In the genomic region with DNA sequence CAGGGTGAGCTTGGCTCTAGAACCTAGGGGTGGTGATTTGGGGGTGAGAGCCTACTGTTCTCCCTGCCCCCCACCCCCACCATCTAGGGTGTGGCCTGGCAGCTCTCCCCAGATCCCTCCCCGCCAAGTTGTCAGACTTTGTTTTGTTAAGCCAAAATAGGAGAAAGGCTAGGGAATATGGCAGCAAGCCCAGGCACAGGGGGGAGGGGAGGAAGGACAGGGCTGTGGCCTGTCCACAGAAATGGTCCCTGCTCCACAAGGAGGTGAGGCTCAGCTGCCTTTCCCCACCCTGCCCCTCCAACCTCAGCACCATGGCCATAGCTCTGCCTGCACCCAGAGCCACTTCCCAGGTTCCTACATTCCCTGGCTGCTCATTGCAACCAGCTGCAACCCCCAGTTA, we compare ENCODE assay signal across 20 cellular contexts. TPM values are rescaled to one million over a fixed set of nuclear protein-coding genes. Genes with fewer than 3 reads are reported as not detected.
DNase-seq lines count a peak whose midpoint lies in the region; ATAC-seq and TF ChIP-seq lines count a peak whose summit lies in the region.
"Had no signal": no experiment of that assay in that cellular context is flagged by ENCODE, and none has a peak within 500 bp of the region (broad histone marks: within the 10 kb centered on the region; RNA-seq: fewer than 3 reads in every experiment).

No MANE protein-coding gene starts in this region.

- no peaks in the 10 kb centered on the region for H3K27me3 Mint-ChIP-seq in effector memory CD8-positive, alpha-beta T cell
- H3K27me3 Mint-ChIP-seq: activated CD4-positive, alpha-beta memory T cell treated with anti-CD3 and anti-CD28 coated beads, Interleukin-2, amount 10 ng/mL, durations not matched to agents 7 days and 5 days; stimulated activated naive CD8-positive, alpha-beta T cell treated with anti-CD3 and anti-CD28 coated beads, Interleukin-15, Interleukin-2, amounts not matched to agents 100 ng/mL and 50 ng/mL, for 24 hours; T-helper 17 cell had no signal

- peak; percentile 46 for ATAC-seq in Right ventricle myocardium inferior
- peak; percentile 30 to 84 (median 68) for ATAC-seq in heart right ventricle
- no peak for ATAC-seq in effector memory CD8-positive, alpha-beta T cell (replicated peaks)
- ATAC-seq: activated T-cell treated with anti-CD3 and anti-CD28 coated beads, Interleukin-2, amount 50 U/mL, for 4 hours; body of pancreas; T-helper 17 cell had no signal

- TF ChIP-seq CTCF in right atrium auricular region (IDR thresholded peaks at IDR 0.05) (no peak), heart right ventricle (IDR thresholded peaks at IDR 0.05) (no peak)

- H3K9me3 ChIP-seq in right atrium auricular region (no peaks in the 10 kb centered on the region), heart right ventricle (peaks cover 0 to 10% (median 0%) of the 10 kb centered on the region in 11 donors), muscle layer of colon (ENCODE audit: low read length) (no peaks in the 10 kb centered on the region)
- H3K9me3 ChIP-seq: BE2C, body of pancreas had no signal

- peaks cover 0 to 3% of the 10 kb centered on the region in 2 donors for H3K4me1 Mint-ChIP-seq in effector memory CD8-positive, alpha-beta T cell (ENCODE audit: low read depth in 2 of 2)
- H3K4me1 Mint-ChIP-seq: activated CD4-positive, alpha-beta memory T cell treated with anti-CD3 and anti-CD28 coated beads, Interleukin-2, amount 10 ng/mL, durations not matched to agents 7 days and 5 days; activated naive CD4-positive, alpha-beta T cell treated with anti-CD3 and anti-CD28 coated beads, Interleukin-2, amount 10 ng/mL, durations not matched to agents 7 days and 5 days had no signal

- H3K36me3 ChIP-seq in right atrium auricular region (no peaks in the 10 kb centered on the region), heart right ventricle (peaks cover 0 to 3% (median 0%) of the 10 kb centered on the region in 9 donors), muscle layer of colon (ENCODE audit: insufficient read depth, low read length) (no peaks in the 10 kb centered on the region)
- H3K36me3 ChIP-seq: BE2C had no signal

- no peak overlapping the region for H3K4me3 Mint-ChIP-seq in effector memory CD8-positive, alpha-beta T cell
- H3K4me3 Mint-ChIP-seq: activated CD4-positive, alpha-beta memory T cell treated with anti-CD3 and anti-CD28 coated beads, Interleukin-2, amount 10 ng/mL, durations not matched to agents 7 days and 5 days; activated naive CD4-positive, alpha-beta T cell treated with anti-CD3 and anti-CD28 coated beads, Interleukin-2, amount 10 ng/mL, durations not matched to agents 7 days and 5 days; activated T-cell treated with anti-CD3 and anti-CD28 coated beads, Interleukin-2, amount 50 U/mL, for 4 hours; stimulated activated naive CD8-positive, alpha-beta T cell treated with anti-CD3 and anti-CD28 coated beads, Interleukin-15, Interleukin-2, amounts not matched to agents 100 ng/mL and 50 ng/mL, for 24 hours; T-helper 17 cell had no signal

- TF ChIP-seq POLR2A in erythroblast (IDR thresholded peaks at IDR 0.05; ENCODE audit: low read length) = no peak

- no peak overlapping the region for H3K9ac ChIP-seq in muscle layer of colon (ENCODE audit: low read length)

- no peak overlapping the region for H3K27ac Mint-ChIP-seq in effector memory CD8-positive, alpha-beta T cell
- H3K27ac Mint-ChIP-seq: activated CD4-positive, alpha-beta memory T cell treated with anti-CD3 and anti-CD28 coated beads, Interleukin-2, amount 10 ng/mL, durations not matched to agents 7 days and 5 days; activated naive CD4-positive, alpha-beta T cell treated with anti-CD3 and anti-CD28 coated beads, Interleukin-2, amount 10 ng/mL, durations not matched to agents 7 days and 5 days; stimulated activated naive CD8-positive, alpha-beta T cell treated with anti-CD3 and anti-CD28 coated beads, Interleukin-15, Interleukin-2, amounts not matched to agents 100 ng/mL and 50 ng/mL, for 24 hours; T-helper 17 cell had no signal

- H3K27ac ChIP-seq in right atrium auricular region = no peak overlapping the region
- H3K27ac ChIP-seq in heart right ventricle = peak overlapping the region in 4 of 10 donors; percentile 19 to 30 (median 26)
- H3K27ac ChIP-seq in muscle layer of colon (ENCODE audit: low read depth, low read length) = peak overlapping the region; percentile 3
- H3K27ac ChIP-seq: body of pancreas, VCaP had no signal

- H3K27me3 ChIP-seq in right atrium auricular region (no peaks in the 10 kb centered on the region), heart right ventricle (no peaks in the 10 kb centered on the region), muscle layer of colon (ENCODE audit: control insufficient read depth in 1 of 2, insufficient read depth in 2 of 2, low read length in 2 of 2) (no peaks in the 10 kb centered on the region)
- H3K27me3 ChIP-seq: BE2C, body of pancreas had no signal

- no peaks in the 10 kb centered on the region for H3K9me3 Mint-ChIP-seq in effector memory CD8-positive, alpha-beta T cell
- H3K9me3 Mint-ChIP-seq: activated CD4-positive, alpha-beta memory T cell treated with anti-CD3 and anti-CD28 coated beads, Interleukin-2, amount 10 ng/mL, durations not matched to agents 7 days and 5 days; activated naive CD4-positive, alpha-beta T cell treated with anti-CD3 and anti-CD28 coated beads, Interleukin-2, amount 10 ng/mL, durations not matched to agents 7 days and 5 days; activated T-cell treated with anti-CD3 and anti-CD28 coated beads, Interleukin-2, amount 50 U/mL, for 4 hours; stimulated activated naive CD8-positive, alpha-beta T cell treated with anti-CD3 and anti-CD28 coated beads, Interleukin-15, Interleukin-2, amounts not matched to agents 100 ng/mL and 50 ng/mL, for 24 hours had no signal

- no peaks in the 10 kb centered on the region for H3K36me3 Mint-ChIP-seq in effector memory CD8-positive, alpha-beta T cell (ENCODE audit: insufficient read depth)
- H3K36me3 Mint-ChIP-seq: activated naive CD4-positive, alpha-beta T cell treated with anti-CD3 and anti-CD28 coated beads, Interleukin-2, amount 10 ng/mL, durations not matched to agents 7 days and 5 days had no signal

- no peak overlapping the region for H3K4me3 ChIP-seq in right atrium auricular region
- no peak overlapping the region for H3K4me3 ChIP-seq in heart right ventricle
- peak overlapping the region in 1 of 2 donors; percentile 9 for H3K4me3 ChIP-seq in muscle layer of colon (ENCODE audit: low read depth in 1 of 2, low read length in 2 of 2)
- H3K4me3 ChIP-seq: body of pancreas had no signal

- H3K4me1 ChIP-seq in right atrium auricular region (peaks cover 0 to 9% of the 10 kb centered on the region in 2 donors), heart right ventricle (peaks cover 13 to 30% (median 20%) of the 10 kb centered on the region in 9 donors), muscle layer of colon (ENCODE audit: insufficient read depth, low read length) (peaks cover 19% of the 10 kb centered on the region)
- H3K4me1 ChIP-seq: body of pancreas had no signal

- intact Hi-C loops in Right ventricle myocardium inferior (cut with DNase I) = loop anchor here (10.0 kb wide), 1 partner anchor 356 kb away; no protein-coding TSS in a partner anchor
- intact Hi-C loops in heart right ventricle (cut with DNase I) = no loop called here

- peak; percentile 78 for DNase-seq in Right ventricle myocardium inferior (ENCODE audit: missing footprints)
- no peak for DNase-seq in right atrium auricular region (ENCODE audit: low spot score)
- DNase-seq in heart right ventricle = peak; percentile 79 to 84
- DNase-seq in erythroblast (lab: John Stamatoyannopoulos, UW) = no peak
- DNase-seq in effector memory CD8-positive, alpha-beta T cell = no peak
- DNase-seq in NCI-H510A (lab: John Stamatoyannopoulos, UW) = no peak
- no peak for DNase-seq in RKO (ENCODE audit: low spot score)
- DNase-seq: activated CD4-positive, alpha-beta memory T cell treated with anti-CD3 and anti-CD28 coated beads, Interleukin-2, amount 10 ng/mL, durations not matched to agents 7 days and 5 days; activated naive CD4-positive, alpha-beta T cell treated with anti-CD3 and anti-CD28 coated beads, Interleukin-2, amount 10 ng/mL, durations not matched to agents 7 days and 5 days; activated T-cell treated with anti-CD3 and anti-CD28 coated beads, Interleukin-2, amount 50 U/mL, for 4 hours; BE2C; GOT3; NCI-H1436; NCI-H2171; stimulated activated CD4-positive, alpha-beta T cell treated with anti-CD3 and anti-CD28 coated beads, Interleukin-2, amount 100 ng/mL, for 24 hours; T-helper 17 cell had no signal

- WGBS in heart right ventricle, 2 donors = 12 to 14% methylated on average over 1 of the region's 1 CpG

RNA-seq across cellular contexts. Expression of a gene that starts 17.2 kb away (rescaled TPM):
- total RNA-seq in Right ventricle myocardium inferior (10.3 TPM), right atrium auricular region (under 1 TPM; 0.12 to 0.59 TPM), heart right ventricle (10 to 100 TPM in 4 of 10 donors, 1 to 10 TPM in 6; 4.9 to 18.8 (median 9.0) TPM)
- polyA plus RNA-seq in heart right ventricle = 1 to 10 TPM; 1.2 to 5.6 TPM
- total RNA-seq: activated CD4-positive, alpha-beta memory T cell treated with anti-CD3 and anti-CD28 coated beads, Interleukin-2, amount 10 ng/mL, durations not matched to agents 7 days and 5 days; T-helper 17 cell had no signal

RNA-seq across cellular contexts. Expression of a gene that starts 28.6 kb away (rescaled TPM):
- 36.0 TPM for total RNA-seq in Right ventricle myocardium inferior
- total RNA-seq in right atrium auricular region = 10 to 100 TPM; 25.4 to 26.0 TPM
- 10 to 100 TPM; 29.8 to 48.9 (median 37.8) TPM for total RNA-seq in heart right ventricle
- polyA plus RNA-seq in heart right ventricle = 10 to 100 TPM; 17.9 to 67.1 TPM

Comparison
In these comparisons a context has a peak if more than half of its experiments do, and no peak if none do; other contexts are left out.
1. DNase-seq: peak in Right ventricle myocardium inferior (single experiment) and heart right ventricle (2 of 2); none in right atrium auricular region (single experiment), erythroblast (0 of 2), effector memory CD8-positive, alpha-beta T cell (0 of 3), NCI-H510A (single experiment) and RKO (single experiment).